ENCODE assay signal across 13 cellular contexts in genomic region chr19:51460164-51460992, GRCh38. TPM values are rescaled to one million over a fixed set of nuclear protein-coding genes. Genes with fewer than 3 reads are reported as not detected.
DNase-seq lines count a peak whose midpoint lies in the region; ATAC-seq and FAIRE-seq lines count a peak whose summit lies in the region.
"Had no signal": no experiment of that assay in that cellular context is flagged by ENCODE, and none has a peak within 500 bp of the region (broad histone marks: within the 10 kb centered on the region; RNA-seq: fewer than 3 reads in every experiment).

No MANE protein-coding gene starts in this region.

- WGBS in small intestine, 3 donors: 58 to 68% (median 65%) methylated on average over 13 of the region's 13 CpGs
- 59 to 61% methylated on average over 13 of the region's 13 CpGs for whole genome bisulfite sequencing in aorta, 2 donors

- H3K4me3 ChIP-seq in small intestine (ENCODE audit: low read depth in 1 of 2, low read length in 2 of 2) (no peak overlapping the region), aorta (ENCODE audit: low read length in 2 of 2) (no peak overlapping the region)

- intact Hi-C loops in aorta (cut with DNase I): no loop called here

- no peaks in the 10 kb centered on the region for H3K4me1 ChIP-seq in small intestine (ENCODE audit: control insufficient read depth in 2 of 2, insufficient read depth in 1 of 2, low read depth in 1 of 2, low read length in 1 of 2)
- no peaks in the 10 kb centered on the region for H3K4me1 ChIP-seq in aorta (ENCODE audit: control insufficient read depth in 1 of 2, insufficient read depth in 2 of 2, low read length in 2 of 2)

- H3K36me3 ChIP-seq in small intestine (ENCODE audit: control insufficient read depth in 2 of 2, insufficient read depth in 2 of 2, low read length in 2 of 2) (no peaks in the 10 kb centered on the region), aorta (ENCODE audit: control insufficient read depth in 1 of 2, insufficient read depth in 2 of 2, low read length in 1 of 2) (no peaks in the 10 kb centered on the region)

- no peaks in the 10 kb centered on the region for H3K9me3 ChIP-seq in small intestine (ENCODE audit: control insufficient read depth, low read depth)
- no peaks in the 10 kb centered on the region for H3K9me3 ChIP-seq in aorta (ENCODE audit: control insufficient read depth, low read length)

- H3K27ac ChIP-seq in small intestine (ENCODE audit: low read depth in 1 of 2, low read length in 1 of 2): no peak overlapping the region
- no peak overlapping the region for H3K27ac ChIP-seq in aorta (ENCODE audit: low read depth in 1 of 2, low read length in 2 of 2)

- FAIRE-seq in small intestine (lab: Jason Lieb, UNC): no peak
- FAIRE-seq: GM12891 had no signal

- ATAC-seq in GM18907 (IDR thresholded peaks at IDR 0.05; ENCODE audit: unreplicated experiment) (no peak), aorta (ENCODE audit: low FRiP score) (no peak)
- ATAC-seq: right cardiac atrium had no signal

- H3K27me3 ChIP-seq in small intestine (ENCODE audit: control insufficient read depth in 2 of 2, insufficient read depth in 2 of 2, low read length in 2 of 2) (peaks cover 0 to 3% of the 10 kb centered on the region in 2 donors), aorta (ENCODE audit: control insufficient read depth in 1 of 2, insufficient read depth in 2 of 2, low read length in 1 of 2) (no peaks in the 10 kb centered on the region)

- DNase-seq in ELR (ENCODE audit: low read depth) (peak; percentile 28), MV-4-11 (lab: John Stamatoyannopoulos, UW) (peak; percentile 80), dermis microvascular lymphatic vessel endothelial cell (ENCODE audit: low read depth in 2 of 2) (peak; percentile 7 to 28), pons (ENCODE audit: low spot score) (peak; percentile 26), small intestine (no peak), aorta (no peak)
- no peak for DNase-seq in stimulated activated CD4-positive, alpha-beta T cell treated with anti-CD3 and anti-CD28 coated beads, Interleukin-4, amount 100 ng/mL, for 1 hour
- DNase-seq: NCI-H510A treated with DMSO at 0.1 percent for 48 hours, right cardiac atrium had no signal

RNA-seq across cellular contexts. Expression of gene SIGLEC8, which starts 2.1 kb away (rescaled TPM):
- total RNA-seq in dermis microvascular lymphatic vessel endothelial cell (not detected in 2 replicates), aorta (under 1 TPM; 0.16 to 0.69 TPM)
- polyA plus RNA-seq in small intestine (1 to 10 TPM in 1 of 3 donors, under 1 TPM in 1, not detected in 1; 0.22 to 1.1 TPM), aorta (1 to 10 TPM in 1 of 2 donors, under 1 TPM in 1; 0.15 to 1.1 TPM)
- total RNA-seq: right cardiac atrium had no signal
- polyA plus RNA-seq: right cardiac atrium had no signal

RNA-seq across cellular contexts. Expression of gene CEACAM18, which starts 18.0 kb away (rescaled TPM):
- total RNA-seq in dermis microvascular lymphatic vessel endothelial cell (not detected in 2 replicates), aorta (not detected)
- polyA plus RNA-seq in small intestine (1 to 10 TPM in 1 of 3 donors, under 1 TPM in 2; 0.10 to 5.8 (median 0.54) TPM), aorta (under 1 TPM in 1 of 2 donors, not detected in 1; 0.63 TPM)
- total RNA-seq: right cardiac atrium had no signal
- polyA plus RNA-seq: esophagus, right cardiac atrium, thymus had no signal

RNA-seq across cellular contexts. Expression of gene SIGLEC12, which starts 41.2 kb away (rescaled TPM):
- total RNA-seq in dermis microvascular lymphatic vessel endothelial cell (not detected in 2 replicates), aorta (1 to 10 TPM in 1 of 2 donors, not detected in 1; 2.0 TPM)
- polyA plus RNA-seq in small intestine (1 to 10 TPM in 1 of 3 donors, under 1 TPM in 1, not detected in 1; 0.33 to 2.0 TPM), aorta (under 1 TPM in 1 of 2 donors, not detected in 1; 0.75 TPM)

RNA-seq across cellular contexts. Expression of gene SIGLEC10, which starts 42.9 kb away (rescaled TPM):
- total RNA-seq in dermis microvascular lymphatic vessel endothelial cell (not detected in 2 replicates), aorta (1 to 10 TPM; 4.0 to 4.6 TPM)
- polyA plus RNA-seq in small intestine (1 to 10 TPM; 1.3 to 2.5 (median 1.9) TPM), aorta (1 to 10 TPM; 1.2 to 4.6 TPM)

Comparison
In these comparisons a context has a peak if more than half of its experiments do, and no peak if none do; other contexts are left out.
1. DNase-seq: peak in ELR (single experiment), MV-4-11 (single experiment), dermis microvascular lymphatic vessel endothelial cell (2 of 2) and pons (single experiment); none in small intestine (single experiment), stimulated activated CD4-positive, alpha-beta T cell treated with anti-CD3 and anti-CD28 coated beads, Interleukin-4, amount 100 ng/mL, for 1 hour (single experiment) and aorta (0 of 2).